Comparison of ENCODE assay signal across 11 cellular contexts in the genomic region with DNA sequence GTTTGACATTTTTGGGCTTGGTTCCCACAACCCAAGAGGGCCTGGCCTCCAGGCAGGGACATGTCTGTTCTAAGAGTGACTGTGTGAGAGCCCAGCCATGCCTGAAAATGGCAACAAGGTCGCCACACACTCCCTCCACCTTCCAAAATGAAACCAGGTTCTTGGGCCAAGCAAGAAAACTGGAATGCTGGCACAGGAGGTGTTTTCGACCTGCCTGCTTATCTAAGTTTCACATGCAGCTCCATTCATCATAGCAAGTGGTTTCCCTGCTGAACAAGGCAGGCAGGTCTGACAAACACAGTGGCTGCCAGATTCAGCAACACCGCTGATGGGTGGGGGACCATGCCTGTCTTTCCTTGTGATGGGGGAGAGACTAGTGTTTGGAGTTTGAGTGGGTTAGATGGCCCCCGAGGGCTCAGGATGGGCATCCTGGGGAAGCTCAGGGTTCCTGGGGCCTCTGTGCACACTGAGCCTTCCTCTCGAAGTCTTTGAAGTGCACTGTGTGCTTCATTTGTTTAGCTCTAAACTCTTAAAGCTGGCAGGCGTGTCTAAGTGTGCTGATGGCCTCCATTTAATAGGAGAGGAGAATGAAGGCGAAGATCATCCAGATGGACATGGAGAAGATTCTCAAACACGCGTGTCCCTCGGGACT. TPM values are rescaled to one million over a fixed set of nuclear protein-coding genes. Genes with fewer than 3 reads are reported as not detected.
DNase-seq lines count a peak whose midpoint lies in the region; ATAC-seq and TF ChIP-seq lines count a peak whose summit lies in the region.
"Had no signal": no experiment of that assay in that cellular context is flagged by ENCODE, and none has a peak within 500 bp of the region (broad histone marks: within the 10 kb centered on the region; RNA-seq: fewer than 3 reads in every experiment).

No MANE protein-coding gene starts in this region.

- CTCF ChIA-PET in CD4-positive, alpha-beta T cell (lab: Charles Lee), result no interaction called here

- DNase-seq in CD4-positive, alpha-beta T cell, result no peak
- DNase-seq in Peyer's patch (no peak), Right ventricle myocardium superior (no peak), psoas muscle (no peak), substantia nigra (lab: John Stamatoyannopoulos, UW) (no peak), OCI-M1 (lab: John Stamatoyannopoulos, UW) (no peak)
- DNase-seq in stimulated activated CD4-positive, alpha-beta T cell treated with anti-CD3 and anti-CD28 coated beads, Interleukin-15, amount 100 ng/mL, for 24 hours, result no peak
- DNase-seq: hypothalamus had no signal

- peaks cover 28% of the 10 kb centered on the region for H3K4me1 Mint-ChIP-seq in CD4-positive, alpha-beta T cell (ENCODE audit: low read depth)

- H3K27ac Mint-ChIP-seq in CD4-positive, alpha-beta T cell, result peak overlapping the region; percentile 24

- peak; percentile 56 for ATAC-seq in CD4-positive, alpha-beta T cell (ENCODE audit: poor library complexity)
- ATAC-seq in Right ventricle myocardium superior (ENCODE audit: poor library complexity) (peak; percentile 70), psoas muscle (peak in 3 of 4 donors; percentile 20 to 49 (median 24)), GM21529 (IDR thresholded peaks at IDR 0.05; ENCODE audit: unreplicated experiment) (no peak)

- no peaks in the 10 kb centered on the region for H3K36me3 ChIP-seq in Peyer's patch
- no peaks in the 10 kb centered on the region for H3K36me3 ChIP-seq in psoas muscle (ENCODE audit: insufficient read depth in 1 of 2, low read depth in 1 of 2)
- H3K36me3 ChIP-seq: neutrophil, SJSA1 had no signal

- peaks cover 0 to 3% (median 0%) of the 10 kb centered on the region in 4 donors for H3K4me1 ChIP-seq in Peyer's patch
- H3K4me1 ChIP-seq in psoas muscle, result peaks cover 33% of the 10 kb centered on the region
- H3K4me1 ChIP-seq: SJSA1 had no signal

- H3K4me3 Mint-ChIP-seq in CD4-positive, alpha-beta T cell, result no peak overlapping the region

- 38 to 53% (median 52%) methylated on average over 10 of the region's 10 CpGs for WGBS in psoas muscle, 3 donors

- H3K9me3 Mint-ChIP-seq in CD4-positive, alpha-beta T cell, result no peaks in the 10 kb centered on the region

- POLR2A ChIA-PET in CD4-positive, alpha-beta T cell (lab: Charles Lee), result no interaction called here

- no peak for TF ChIP-seq CTCF in CD4-positive, alpha-beta T cell (IDR thresholded peaks at IDR 0.05)
- no peak for TF ChIP-seq CTCF in Peyer's patch (IDR thresholded peaks at IDR 0.05)
- no peak for TF ChIP-seq CTCF in psoas muscle (IDR thresholded peaks at IDR 0.05)

- intact Hi-C loops in CD4-positive, alpha-beta T cell (cut with DNase I, micrococcal nuclease), result no loop called here
- intact Hi-C loops in Right ventricle myocardium superior (cut with DNase I) (no loop called here), psoas muscle (cut with DNase I) (no loop called here)

- no peaks in the 10 kb centered on the region for H3K36me3 Mint-ChIP-seq in CD4-positive, alpha-beta T cell (ENCODE audit: low read depth)

- no peaks in the 10 kb centered on the region for H3K9me3 ChIP-seq in CD4-positive, alpha-beta T cell (ENCODE audit: control insufficient read depth, low read length)
- H3K9me3 ChIP-seq in Peyer's patch (no peaks in the 10 kb centered on the region), psoas muscle (no peaks in the 10 kb centered on the region)
- H3K9me3 ChIP-seq: neutrophil, SJSA1 had no signal

- H3K4me3 ChIP-seq in Peyer's patch, result no peak overlapping the region
- no peak overlapping the region for H3K4me3 ChIP-seq in psoas muscle
- H3K4me3 ChIP-seq: SJSA1 had no signal

- H3K27ac ChIP-seq in CD4-positive, alpha-beta T cell (ENCODE audit: low read depth, low read length), result no peak overlapping the region
- H3K27ac ChIP-seq in Peyer's patch (peak overlapping the region in 3 of 4 donors; percentile 10 to 52 (median 49)), psoas muscle (peak overlapping the region; percentile 66), substantia nigra (ENCODE audit: low read depth, low read length, poor library complexity, severe bottlenecking) (no peak overlapping the region)
- H3K27ac ChIP-seq: neutrophil, SJSA1 had no signal

- TF ChIP-seq POLR2A in Peyer's patch (IDR thresholded peaks at IDR 0.05), result no peak

- peaks cover 8% of the 10 kb centered on the region for H3K27me3 Mint-ChIP-seq in CD4-positive, alpha-beta T cell

- H3K27me3 ChIP-seq in CD4-positive, alpha-beta T cell (ENCODE audit: control insufficient read depth, insufficient read depth, low read length), result no peaks in the 10 kb centered on the region
- H3K27me3 ChIP-seq in Peyer's patch (no peaks in the 10 kb centered on the region), psoas muscle (ENCODE audit: insufficient read depth in 3 of 3, low read length in 2 of 3) (no peaks in the 10 kb centered on the region)
- H3K27me3 ChIP-seq: SJSA1 had no signal

RNA-seq across cellular contexts. Expression of gene GAS6, which starts 17.9 kb away (rescaled TPM):
- 1 to 10 TPM in 1 of 2 experiments, under 1 TPM in 1; 0.52 to 1.0 TPM for total RNA-seq in CD4-positive, alpha-beta T cell
- total RNA-seq in Peyer's patch (100 to 1,000 TPM; 132 to 226 (median 154) TPM), Right ventricle myocardium superior (181 TPM), psoas muscle (100 to 1,000 TPM in 1 of 4 donors, 10 to 100 TPM in 3; 65.5 to 103 (median 75.9) TPM)
- polyA plus RNA-seq in psoas muscle, result 10 to 100 TPM; 51.6 to 90.9 (median 52.1) TPM

Comparison
In these comparisons a context has a peak if more than half of its experiments do, and no peak if none do; other contexts are left out.
1. H3K27ac ChIP-seq: peak in Peyer's patch (3 of 4) and psoas muscle (single experiment); none in CD4-positive, alpha-beta T cell (single experiment) and substantia nigra (single experiment).
2. RNA of gene GAS6, which starts 17.9 kb away (total RNA-seq): 181 TPM in Right ventricle myocardium superior (single experiment), 132 to 226 TPM in Peyer's patch and 65.5 to 103 TPM in psoas muscle; 0.52 to 1.0 TPM in CD4-positive, alpha-beta T cell; every median in the first group is over 10 times any median in the second.